In the genomic region with DNA sequence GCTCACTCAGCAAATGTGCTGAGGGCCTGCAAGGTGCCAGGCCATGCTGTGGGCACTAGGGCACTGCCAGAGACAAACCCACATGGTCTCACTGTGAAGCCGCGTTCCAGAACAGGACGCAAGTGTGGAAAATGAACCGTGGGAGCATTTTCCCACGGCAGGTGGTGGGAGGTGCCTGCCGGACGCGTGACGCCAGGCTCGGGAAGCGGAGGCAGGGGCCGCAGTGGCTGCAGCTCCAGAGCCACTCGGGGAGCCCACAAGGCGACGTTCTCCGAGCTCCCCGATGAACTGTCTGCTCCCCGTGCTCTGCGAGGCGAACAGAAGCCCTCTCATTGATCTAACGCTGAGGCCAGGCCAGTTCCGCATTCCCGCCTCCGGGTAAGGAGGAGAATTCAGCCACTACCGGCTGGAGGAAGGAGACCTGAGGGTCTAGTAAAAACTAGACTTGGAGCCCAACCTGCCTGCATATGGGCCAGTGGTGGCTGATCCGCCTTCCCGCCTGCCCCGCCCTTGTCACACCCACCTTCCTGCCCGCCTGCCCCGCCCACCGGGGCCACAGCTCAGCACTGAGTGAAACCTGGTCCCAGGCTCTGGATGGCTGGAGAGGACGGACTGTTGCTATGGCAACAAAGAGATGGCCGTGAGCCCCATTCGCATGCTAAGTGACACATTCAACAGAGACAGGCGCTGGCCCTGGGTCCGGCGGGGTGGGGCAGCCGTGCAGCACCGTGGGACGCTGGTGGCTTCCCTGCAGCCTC, we compare ENCODE assay signal across 1 cellular context.
TF ChIP-seq lines count a peak whose summit lies in the region.

No MANE protein-coding gene starts in this region.

TF ChIP-seq in H1, 55 proteins besides CTCF, POLR2A, EP300 and RAD21:
- no peak for TF ChIP-seq PHF8 (conservative IDR thresholded peaks at IDR 0.05; ENCODE audit: low read depth, low read length)
- no peak for TF ChIP-seq SP2 (IDR thresholded peaks at IDR 0.05; ENCODE audit: low read length)
- TF ChIP-seq, protein P1, sequence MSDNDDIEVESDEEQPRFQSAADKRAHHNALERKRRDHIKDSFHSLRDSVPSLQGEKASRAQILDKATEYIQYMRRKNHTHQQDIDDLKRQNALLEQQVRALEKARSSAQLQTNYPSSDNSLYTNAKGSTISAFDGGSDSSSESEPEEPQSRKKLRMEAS (IDR thresholded peaks at IDR 0.05) = peak; percentile 44; the same call in 1 of the 2 replicates
- no peak for TF ChIP-seq CBX5 (IDR thresholded peaks at IDR 0.05; ENCODE audit: low read depth, low read length)
- no peak for TF ChIP-seq CTBP2 (IDR thresholded peaks at IDR 0.05; ENCODE audit: borderline replicate concordance, insufficient read depth, insufficient read length, low read length)
- no peak for TF ChIP-seq CEBPB (IDR thresholded peaks at IDR 0.05; ENCODE audit: low read depth, low read length)
- no peak for TF ChIP-seq JUN (IDR thresholded peaks at IDR 0.05; ENCODE audit: low read depth, low read length)
- TF ChIP-seq NRF1 (IDR thresholded peaks at IDR 0.05; ENCODE audit: low read depth, low read length) = no peak
- TF ChIP-seq TBP (IDR thresholded peaks at IDR 0.05; ENCODE audit: low read depth, low read length) = peak; percentile 25; the same call in 1 of the 2 replicates
- no peak for TF ChIP-seq SRF (IDR thresholded peaks at IDR 0.05; ENCODE audit: low read depth, low read length)
- no peak for TF ChIP-seq SIRT6 (IDR thresholded peaks at IDR 0.05; ENCODE audit: low read length)
- no peak for TF ChIP-seq TAF7 (optimal IDR thresholded peaks at IDR 0.05; ENCODE audit: borderline replicate concordance, low read depth, low read length)
- no peak for TF ChIP-seq POLR2AphosphoS5 (IDR thresholded peaks at IDR 0.05; ENCODE audit: low read depth, low read length)
- TF ChIP-seq SIX5 (IDR thresholded peaks at IDR 0.05; ENCODE audit: low read depth, low read length) = no peak
- peak; percentile 65; the same call in 1 of the 2 replicates for TF ChIP-seq TEAD4 (IDR thresholded peaks at IDR 0.05; ENCODE audit: low read depth, low read length)
- no peak for TF ChIP-seq RXRA (IDR thresholded peaks at IDR 0.05; ENCODE audit: insufficient read depth, low read depth, low read length)
- no peak for TF ChIP-seq ASH2L (IDR thresholded peaks at IDR 0.05; ENCODE audit: low read length)
- peak; percentile 75 for TF ChIP-seq E2F6 (IDR thresholded peaks at IDR 0.05)
- TF ChIP-seq, protein P2, sequence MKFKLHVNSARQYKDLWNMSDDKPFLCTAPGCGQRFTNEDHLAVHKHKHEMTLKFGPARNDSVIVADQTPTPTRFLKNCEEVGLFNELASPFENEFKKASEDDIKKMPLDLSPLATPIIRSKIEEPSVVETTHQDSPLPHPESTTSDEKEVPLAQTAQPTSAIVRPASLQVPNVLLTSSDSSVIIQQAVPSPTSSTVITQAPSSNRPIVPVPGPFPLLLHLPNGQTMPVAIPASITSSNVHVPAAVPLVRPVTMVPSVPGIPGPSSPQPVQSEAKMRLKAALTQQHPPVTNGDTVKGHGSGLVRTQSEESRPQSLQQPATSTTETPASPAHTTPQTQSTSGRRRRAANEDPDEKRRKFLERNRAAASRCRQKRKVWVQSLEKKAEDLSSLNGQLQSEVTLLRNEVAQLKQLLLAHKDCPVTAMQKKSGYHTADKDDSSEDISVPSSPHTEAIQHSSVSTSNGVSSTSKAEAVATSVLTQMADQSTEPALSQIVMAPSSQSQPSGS (IDR thresholded peaks at IDR 0.05; ENCODE audit: low read length) = no peak
- TF ChIP-seq CBX8 (IDR thresholded peaks at IDR 0.05; ENCODE audit: borderline replicate concordance, low read depth, low read length) = no peak
- TF ChIP-seq EZH2 (IDR thresholded peaks at IDR 0.05; ENCODE audit: low read depth, low read length, severe bottlenecking) = peak; percentile 23
- TF ChIP-seq BCL11A (IDR thresholded peaks at IDR 0.05; ENCODE audit: low read depth in 2 of 2, low read length in 2 of 2) = no peak
- TF ChIP-seq TAF1 (IDR thresholded peaks at IDR 0.05; ENCODE audit: low read depth, low read length) = 0 out of 2 replicates have a peak, but pooled peaks have one; percentile 27
- no peak for TF ChIP-seq CREB1 (IDR thresholded peaks at IDR 0.05)
- no peak for TF ChIP-seq ZNF274 (IDR thresholded peaks at IDR 0.05; ENCODE audit: borderline replicate concordance, extremely low read depth, low read length)
- TF ChIP-seq KDM4A (IDR thresholded peaks at IDR 0.05; ENCODE audit: low read depth, low read length, severe bottlenecking) = no peak
- no peak for TF ChIP-seq KDM5A (IDR thresholded peaks at IDR 0.05; ENCODE audit: low read length)
- TF ChIP-seq RNF2 (IDR thresholded peaks at IDR 0.05; ENCODE audit: borderline replicate concordance, low read depth, low read length, missing control alignments, poor library complexity, severe bottlenecking) = no peak
- no peak for TF ChIP-seq BACH1 (IDR thresholded peaks at IDR 0.05; ENCODE audit: low read length)
- TF ChIP-seq TCF12 (IDR thresholded peaks at IDR 0.05; ENCODE audit: low read depth, low read length) = 0 out of 2 replicates have a peak, but pooled peaks have one; percentile 14
- no peak for TF ChIP-seq BRCA1 (IDR thresholded peaks at IDR 0.05; ENCODE audit: low read depth, low read length)
- TF ChIP-seq, protein P3, sequence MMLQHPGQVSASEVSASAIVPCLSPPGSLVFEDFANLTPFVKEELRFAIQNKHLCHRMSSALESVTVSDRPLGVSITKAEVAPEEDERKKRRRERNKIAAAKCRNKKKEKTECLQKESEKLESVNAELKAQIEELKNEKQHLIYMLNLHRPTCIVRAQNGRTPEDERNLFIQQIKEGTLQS (IDR thresholded peaks at IDR 0.05; ENCODE audit: insufficient read depth, low read depth, low read length) = no peak
- no peak for TF ChIP-seq CHD7 (IDR thresholded peaks at IDR 0.05; ENCODE audit: insufficient replicate concordance, low read length)
- TF ChIP-seq SP4 (IDR thresholded peaks at IDR 0.05; ENCODE audit: low read length) = 0 out of 2 replicates have a peak, but pooled peaks have one; percentile 49
- no peak for TF ChIP-seq POU5F1 (IDR thresholded peaks at IDR 0.05; ENCODE audit: low read depth, low read length)
- no peak for TF ChIP-seq RBBP5 (IDR thresholded peaks at IDR 0.05; ENCODE audit: borderline replicate concordance, low read depth, low read length)
- TF ChIP-seq HDAC2 (IDR thresholded peaks at IDR 0.05; ENCODE audit: borderline replicate concordance in 1 of 2, low read depth in 2 of 2, low read length in 2 of 2) = no peak
- no peak for TF ChIP-seq EGR1 (IDR thresholded peaks at IDR 0.05; ENCODE audit: borderline replicate concordance, low read depth, low read length)
- TF ChIP-seq JUND (IDR thresholded peaks at IDR 0.05; ENCODE audit: low read length) = no peak
- TF ChIP-seq SIN3A (conservative IDR thresholded peaks at IDR 0.05 in 1 of 2, IDR thresholded peaks at IDR 0.05 in 1 of 2; ENCODE audit: low read depth in 1 of 2, low read length in 2 of 2) = peak in 1 of 2 experiments; percentile 31; a peak in 1 of 4 replicates
- TF ChIP-seq CHD1 (IDR thresholded peaks at IDR 0.05; ENCODE audit: low read depth, low read length) = no peak
- 0 out of 2 replicates have a peak, but pooled peaks have one; percentile 31 for TF ChIP-seq GABPA (IDR thresholded peaks at IDR 0.05; ENCODE audit: borderline replicate concordance, insufficient read depth, low read length)
- TF ChIP-seq YY1 (IDR thresholded peaks at IDR 0.05; ENCODE audit: low read depth, low read length) = no peak
- no peak for TF ChIP-seq SAP30 (IDR thresholded peaks at IDR 0.05; ENCODE audit: insufficient read depth, insufficient replicate concordance, low read length)
- no peak for TF ChIP-seq CHD2 (IDR thresholded peaks at IDR 0.05; ENCODE audit: low read length)
- peak; percentile 93 for TF ChIP-seq SP1 (IDR thresholded peaks at IDR 0.05; ENCODE audit: low read depth, low read length)
- TF ChIP-seq KDM1A (IDR thresholded peaks at IDR 0.05; ENCODE audit: borderline replicate concordance, low read length) = no peak
- TF ChIP-seq NANOG (IDR thresholded peaks at IDR 0.05; ENCODE audit: insufficient read depth, low read depth, low read length, poor library complexity, severe bottlenecking) = peak; percentile 61
- no peak for TF ChIP-seq USF2 (IDR thresholded peaks at IDR 0.05; ENCODE audit: low read length)
- TF ChIP-seq HDAC6 (IDR thresholded peaks at IDR 0.05; ENCODE audit: low read depth, low read length) = no peak
- peak; percentile 66; the same call in 1 of the 2 replicates for TF ChIP-seq RFX5 (IDR thresholded peaks at IDR 0.05; ENCODE audit: borderline replicate concordance, low read depth, low read length)
- TF ChIP-seq FOSL1 (IDR thresholded peaks at IDR 0.05; ENCODE audit: insufficient read depth, low read depth, low read length) = no peak
- TF ChIP-seq MAFK (IDR thresholded peaks at IDR 0.05; ENCODE audit: low read depth, low read length) = no peak
- TF ChIP-seq GTF2F1 (IDR thresholded peaks at IDR 0.05; ENCODE audit: borderline replicate concordance, low read depth, low read length) = no peak
- TF ChIP-seq SUZ12 (IDR thresholded peaks at IDR 0.05; ENCODE audit: low read length) = no peak; the same call in 1 of the 2 replicates
